ENCODE assay signal across 11 cellular contexts in genomic region chr17:29131814-29132682, GRCh38. TPM values are rescaled to one million over a fixed set of nuclear protein-coding genes. Genes with fewer than 3 reads are reported as not detected.
A peak's percentile ranks its signal among the peaks of the same experiment; 100 is the strongest.
DNase-seq lines count a peak whose midpoint lies in the region; ATAC-seq and TF ChIP-seq lines count a peak whose summit lies in the region.
"Had no signal": no experiment of that assay in that cellular context is flagged by ENCODE, and none has a peak within 500 bp of the region (broad histone marks: within the 10 kb centered on the region; RNA-seq: fewer than 3 reads in every experiment).

No MANE protein-coding gene starts in this region.

- CTCF ChIA-PET in activated CD8-positive, alpha-beta T cell treated with anti-CD3 and anti-CD28 coated beads for 36 hours (lab: Charles Lee), result interaction anchor here (0.7 to 27.4 kb wide), 10 partner anchors 8 to 238 kb away, joined by 3 to 609 read pairs (median 8); partner anchors contain the start of gene MYO18A

- TF ChIP-seq CTCF in activated CD8-positive, alpha-beta T cell treated with anti-CD3 and anti-CD28 coated beads for 36 hours (IDR thresholded peaks at IDR 0.05), result no peak
- no peak for TF ChIP-seq CTCF in thoracic aorta (IDR thresholded peaks at IDR 0.05)

- H3K4me3 ChIP-seq in thoracic aorta, result peak overlapping the region; percentile 39
- no peak overlapping the region for H3K4me3 ChIP-seq in effector memory CD4-positive, alpha-beta T cell (ENCODE audit: insufficient read depth, low read depth, low read length, poor library complexity, severe bottlenecking)

- H3K4me3 Mint-ChIP-seq in activated T-cell treated with anti-CD3 and anti-CD28 coated beads, Interleukin-2, amount 50 U/mL, for 24 hours, result no peak overlapping the region
- no peak overlapping the region for H3K4me3 Mint-ChIP-seq in activated CD8-positive, alpha-beta T cell treated with anti-CD3 and anti-CD28 coated beads for 36 hours

- POLR2A ChIA-PET in activated CD8-positive, alpha-beta T cell treated with anti-CD3 and anti-CD28 coated beads for 36 hours (lab: Charles Lee), result interaction anchor here (1.0 to 1.5 kb wide), 2 partner anchors 8 to 48 kb away, joined by 3 read pairs; partner anchors contain the start of gene MYO18A

- H3K9me3 ChIP-seq in thoracic aorta, result no peaks in the 10 kb centered on the region
- H3K9me3 ChIP-seq in effector memory CD4-positive, alpha-beta T cell (ENCODE audit: control insufficient read depth, low read length), result no peaks in the 10 kb centered on the region

- peak; percentile 43 for ATAC-seq in activated CD8-positive, alpha-beta T cell treated with anti-CD3 and anti-CD28 coated beads for 36 hours
- ATAC-seq in thoracic aorta (ENCODE audit: insufficient number of reproducible peaks, low FRiP score, low read depth), result no peak

- no peaks in the 10 kb centered on the region for H3K9me3 Mint-ChIP-seq in activated T-cell treated with anti-CD3 and anti-CD28 coated beads, Interleukin-2, amount 50 U/mL, for 24 hours
- no peaks in the 10 kb centered on the region for H3K9me3 Mint-ChIP-seq in activated CD8-positive, alpha-beta T cell treated with anti-CD3 and anti-CD28 coated beads for 36 hours

- peak overlapping the region; percentile 88 for H3K27ac Mint-ChIP-seq in activated T-cell treated with anti-CD3 and anti-CD28 coated beads, Interleukin-2, amount 50 U/mL, for 24 hours
- H3K27ac Mint-ChIP-seq in activated CD8-positive, alpha-beta T cell treated with anti-CD3 and anti-CD28 coated beads for 36 hours, result peak overlapping the region; percentile 69

- peaks cover 56% of the 10 kb centered on the region for H3K4me1 Mint-ChIP-seq in activated T-cell treated with anti-CD3 and anti-CD28 coated beads, Interleukin-2, amount 50 U/mL, for 24 hours (ENCODE audit: low read depth)
- H3K4me1 Mint-ChIP-seq in activated CD8-positive, alpha-beta T cell treated with anti-CD3 and anti-CD28 coated beads for 36 hours (ENCODE audit: low read depth), result peaks cover 47% of the 10 kb centered on the region

- no peaks in the 10 kb centered on the region for H3K27me3 ChIP-seq in thoracic aorta (replicated peaks; ENCODE audit: insufficient read depth)
- no peaks in the 10 kb centered on the region for H3K27me3 ChIP-seq in effector memory CD4-positive, alpha-beta T cell (replicated peaks; ENCODE audit: control insufficient read depth, insufficient read depth, low read length, poor library complexity, severe bottlenecking)

- H3K36me3 ChIP-seq in thoracic aorta, result peaks cover 3% of the 10 kb centered on the region
- peaks cover 38% of the 10 kb centered on the region for H3K36me3 ChIP-seq in effector memory CD4-positive, alpha-beta T cell (ENCODE audit: control insufficient read depth, insufficient read depth, low read length)

- intact Hi-C loops in activated CD8-positive, alpha-beta T cell treated with anti-CD3 and anti-CD28 coated beads for 36 hours (cut with micrococcal nuclease), result no loop called here

- no peaks in the 10 kb centered on the region for H3K27me3 Mint-ChIP-seq in activated T-cell treated with anti-CD3 and anti-CD28 coated beads, Interleukin-2, amount 50 U/mL, for 24 hours
- H3K27me3 Mint-ChIP-seq in activated CD8-positive, alpha-beta T cell treated with anti-CD3 and anti-CD28 coated beads for 36 hours, result no peaks in the 10 kb centered on the region

- H3K27ac ChIP-seq in thoracic aorta, result peak overlapping the region; percentile 85 to 88
- no peak overlapping the region for H3K27ac ChIP-seq in effector memory CD4-positive, alpha-beta T cell (ENCODE audit: insufficient read depth, low read length, poor library complexity, severe bottlenecking)

- peaks cover 12 to 49% of the 10 kb centered on the region in 2 donors for H3K4me1 ChIP-seq in thoracic aorta (ENCODE audit: control insufficient read depth in 1 of 2, low read depth in 2 of 2)
- peaks cover 6% of the 10 kb centered on the region for H3K4me1 ChIP-seq in effector memory CD4-positive, alpha-beta T cell (ENCODE audit: control insufficient read depth, insufficient read depth, low read length, poor library complexity, severe bottlenecking)

- H3K36me3 Mint-ChIP-seq in activated T-cell treated with anti-CD3 and anti-CD28 coated beads, Interleukin-2, amount 50 U/mL, for 24 hours (ENCODE audit: low read depth), result peaks cover 16% of the 10 kb centered on the region
- H3K36me3 Mint-ChIP-seq in activated CD8-positive, alpha-beta T cell treated with anti-CD3 and anti-CD28 coated beads for 36 hours (ENCODE audit: low read depth), result no peaks in the 10 kb centered on the region

- DNase-seq in activated T-cell treated with anti-CD3 and anti-CD28 coated beads, Interleukin-2, amount 50 U/mL, for 24 hours, result no peak
- DNase-seq in activated T-cell treated with anti-CD3 and anti-CD28 coated beads, Interleukin-2, amount 50 U/mL, for 1 hour, result no peak
- no peak for DNase-seq in activated CD8-positive, alpha-beta T cell treated with anti-CD3 and anti-CD28 coated beads for 36 hours
- DNase-seq in iris pigment epithelial cell (ENCODE audit: low read depth) (peak; percentile 57), thoracic aorta (ENCODE audit: low spot score) (peak; percentile 52), cerebellar cortex (ENCODE audit: low spot score) (no peak), cortex of kidney (lab: John Stamatoyannopoulos, UW) (no peak)
- no peak for DNase-seq in effector memory CD4-positive, alpha-beta T cell
- DNase-seq: activated CD8-positive, alpha-beta memory T cell treated with anti-CD3 and anti-CD28 coated beads for 24 hours; COR-L47; NCI-H187 had no signal

RNA-seq across cellular contexts. Expression of gene MYO18A, which starts 48.1 kb away (rescaled TPM):
- 10 to 100 TPM; 27.5 to 29.4 TPM for total RNA-seq in activated CD8-positive, alpha-beta T cell treated with anti-CD3 and anti-CD28 coated beads for 36 hours
- total RNA-seq in thoracic aorta, result 100 to 1,000 TPM; 106 to 332 TPM

Comparison
In these comparisons a context has a peak if more than half of its experiments do, and no peak if none do; other contexts are left out.
1. DNase-seq: peak in iris pigment epithelial cell (single experiment) and thoracic aorta (single experiment); none in activated T-cell treated with anti-CD3 and anti-CD28 coated beads, Interleukin-2, amount 50 U/mL, for 24 hours (single experiment), activated T-cell treated with anti-CD3 and anti-CD28 coated beads, Interleukin-2, amount 50 U/mL, for 1 hour (single experiment), activated CD8-positive, alpha-beta T cell treated with anti-CD3 and anti-CD28 coated beads for 36 hours (single experiment), cerebellar cortex (single experiment), effector memory CD4-positive, alpha-beta T cell (0 of 3) and cortex of kidney (single experiment).